Comparison of ENCODE assay signal across 2 cellular contexts in genomic region chr6:118933855-118934460, GRCh38.
TF ChIP-seq lines count a peak whose summit lies in the region.

No MANE protein-coding gene starts in this region.

TF ChIP-seq in SK-N-SH, 30 proteins besides CTCF, POLR2A, EP300 and RAD21 (continued from another document):
- TF ChIP-seq REST (IDR thresholded peaks at IDR 0.05; ENCODE audit: low read depth, low read length) = no peak
- TF ChIP-seq USF2 (IDR thresholded peaks at IDR 0.05; ENCODE audit: borderline replicate concordance, low read depth, low read length) = no peak
- no peak for TF ChIP-seq YY1 (IDR thresholded peaks at IDR 0.05; ENCODE audit: low read depth)

TF ChIP-seq in SK-N-SH treated with all-trans-retinoic acid at 6 μM for 48 hours, 23 proteins besides CTCF, POLR2A, EP300 and RAD21 (continued from another document):
- no peak for TF ChIP-seq CREB5 (CRISPR knock-in tag; IDR thresholded peaks at IDR 0.05; ENCODE audit: low read depth)
- no peak for TF ChIP-seq ZNF565 (CRISPR knock-in tag; conservative IDR thresholded peaks at IDR 0.05; ENCODE audit: low read depth)
- no peak for TF ChIP-seq POU6F1 (CRISPR knock-in tag; IDR thresholded peaks at IDR 0.05; ENCODE audit: borderline replicate concordance, low read depth)
- no peak for TF ChIP-seq RARB (CRISPR knock-in tag; IDR thresholded peaks at IDR 0.05)
- TF ChIP-seq CSRNP3 (CRISPR knock-in tag; IDR thresholded peaks at IDR 0.05) = no peak
- no peak for TF ChIP-seq TSHZ2 (CRISPR knock-in tag; IDR thresholded peaks at IDR 0.05)
